10 cellular contexts compared by ENCODE assay signal in the genomic region with DNA sequence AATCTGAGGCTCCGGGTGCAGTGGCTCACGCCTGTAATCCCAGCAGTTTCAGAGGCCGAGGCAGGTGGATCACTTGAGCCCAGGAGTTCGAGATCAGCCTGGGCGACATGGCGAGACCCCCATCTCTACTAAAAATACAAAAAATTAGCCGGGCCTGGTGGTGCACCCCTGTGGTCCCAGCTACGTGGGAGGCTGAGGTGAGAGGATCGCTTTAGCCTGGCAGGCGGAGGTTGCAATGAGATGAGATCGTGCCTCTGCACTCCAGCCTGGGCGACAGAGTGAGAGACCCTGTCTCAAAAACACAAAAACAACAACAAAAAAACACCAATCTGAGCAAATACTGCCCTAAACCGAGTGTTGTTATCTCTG. TPM values are rescaled to one million over a fixed set of nuclear protein-coding genes. Genes with fewer than 3 reads are reported as not detected.
DNase-seq lines count a peak whose midpoint lies in the region; ATAC-seq, FAIRE-seq and TF ChIP-seq lines count a peak whose summit lies in the region.
"Not testable (repeated sequence)": the region's sequence is repeated elsewhere in the genome, so short reads cannot be mapped to it uniquely, and the experiment has no call there.
"Had no signal": no experiment of that assay in that cellular context is flagged by ENCODE, and none has a peak within 500 bp of the region (broad histone marks: within the 10 kb centered on the region; RNA-seq: fewer than 3 reads in every experiment).

No MANE protein-coding gene starts in this region.

- POLR2A ChIA-PET in A549 (lab: Yijun Ruan, JAX), result interaction anchor here (1.0 kb wide), 1 partner anchor 10 kb away, joined by 3 read pairs; no protein-coding TSS in a partner anchor

- H3K27ac ChIP-seq in A549 (peak overlapping the region; percentile 77 to 81), cingulate gyrus (ENCODE audit: low read depth, low read length) (peak overlapping the region; percentile 62), left ventricle myocardium inferior (replicated peaks) (peak overlapping the region; percentile 93), muscle layer of colon (ENCODE audit: low read depth, low read length) (peak overlapping the region; percentile 81), smooth muscle cell (ENCODE audit: low read depth) (peak overlapping the region; percentile 42)

- not testable (repeated sequence) for TF ChIP-seq RAD21 in A549 (conservative IDR thresholded peaks at IDR 0.05 in 1 of 2, IDR thresholded peaks at IDR 0.05 in 1 of 2)

- peak overlapping the region; percentile 29 for H2AFZ ChIP-seq in smooth muscle cell (ENCODE audit: low read depth)

- H3K4me2 ChIP-seq in A549, result peak overlapping the region; percentile 92
- H3K4me2 ChIP-seq in smooth muscle cell, result peak overlapping the region; percentile 83

- H3K9me3 Mint-ChIP-seq in activated T-cell treated with anti-CD3 and anti-CD28 coated beads, Interleukin-2, amount 50 U/mL, for 4 hours, result not testable (repeated sequence)

- not testable (repeated sequence) for TF ChIP-seq CTCF in A549 (IDR thresholded peaks at IDR 0.05); NB4 (IDR thresholded peaks at IDR 0.05; ENCODE audit: low read depth, low read length); left ventricle myocardium inferior (IDR thresholded peaks at IDR 0.05; ENCODE audit: borderline replicate concordance); smooth muscle cell (IDR thresholded peaks at IDR 0.05; ENCODE audit: borderline replicate concordance, insufficient read depth, poor library complexity, severe bottlenecking)

- H3K4me1 Mint-ChIP-seq in activated T-cell treated with anti-CD3 and anti-CD28 coated beads, Interleukin-2, amount 50 U/mL, for 4 hours (ENCODE audit: low read depth), result peaks cover 37% of the 10 kb centered on the region

- intact Hi-C loops in left ventricle myocardium inferior (cut with micrococcal nuclease), result not testable (repeated sequence)

- not testable (repeated sequence) for DNase-seq in A549 (ENCODE audit: low read depth in 1 of 2, low spot score in 1 of 2); NB4 (ENCODE audit: low read depth); activated T-cell treated with anti-CD3 and anti-CD28 coated beads, Interleukin-2, amount 50 U/mL, for 4 hours; left ventricle myocardium inferior; smooth muscle cell (lab: John Stamatoyannopoulos, UW; ENCODE audit: unreplicated experiment)

- H3K9me3 ChIP-seq in A549; left ventricle myocardium inferior (replicated peaks); muscle layer of colon (ENCODE audit: low read length); smooth muscle cell (replicated peaks; ENCODE audit: low read depth): not testable (repeated sequence)

- H3K27me3 Mint-ChIP-seq in activated T-cell treated with anti-CD3 and anti-CD28 coated beads, Interleukin-2, amount 50 U/mL, for 4 hours (ENCODE audit: low read depth), result not testable (repeated sequence)

- not testable (repeated sequence) for H3K36me3 ChIP-seq in left ventricle myocardium inferior; muscle layer of colon (ENCODE audit: insufficient read depth, low read length); smooth muscle cell (ENCODE audit: low read depth)

- H4K20me1 ChIP-seq in smooth muscle cell (ENCODE audit: low read depth), result not testable (repeated sequence)

- 69% methylated on average over 11 of the region's 13 CpGs for WGBS in A549 (ENCODE audit: missing lambda C conversion rate)
- WGBS in smooth muscle cell (ENCODE audit: low lambda C conversion rate), result 74% methylated on average over 13 of the region's 13 CpGs

- ATAC-seq in A549, result not testable (repeated sequence)
- peak; percentile 4 for ATAC-seq in GM21390 (IDR thresholded peaks at IDR 0.05; ENCODE audit: unreplicated experiment)
- peak in 1 of 2 donors; percentile 7 for ATAC-seq in activated T-cell treated with anti-CD3 and anti-CD28 coated beads, Interleukin-2, amount 50 U/mL, for 4 hours

- H3K27me3 ChIP-seq in left ventricle myocardium inferior (ENCODE audit: low read depth); muscle layer of colon (ENCODE audit: control insufficient read depth in 1 of 2, insufficient read depth in 2 of 2, low read length in 2 of 2); smooth muscle cell (ENCODE audit: low read depth): not testable (repeated sequence)

- not testable (repeated sequence) for H3K4me1 ChIP-seq in A549
- peaks cover 25% of the 10 kb centered on the region for H3K4me1 ChIP-seq in left ventricle myocardium inferior
- peaks cover 13% of the 10 kb centered on the region for H3K4me1 ChIP-seq in muscle layer of colon (ENCODE audit: insufficient read depth, low read length)
- peaks cover 14% of the 10 kb centered on the region for H3K4me1 ChIP-seq in smooth muscle cell (ENCODE audit: low read depth)

- CTCF ChIA-PET in A549 (lab: Yijun Ruan, JAX), result interaction anchor here (4.7 to 10.5 kb wide), 5 partner anchors 10 to 51 kb away, joined by 21 to 92 read pairs (median 36); no protein-coding TSS in a partner anchor

- TF ChIP-seq EP300 in A549 (IDR thresholded peaks at IDR 0.05), result not testable (repeated sequence)

- TF ChIP-seq POLR2A in A549 (IDR thresholded peaks at IDR 0.05; ENCODE audit: low read length); NB4 (IDR thresholded peaks at IDR 0.05; ENCODE audit: extremely low read depth, insufficient read length): not testable (repeated sequence)

- not testable (repeated sequence) for H3K36me3 Mint-ChIP-seq in activated T-cell treated with anti-CD3 and anti-CD28 coated beads, Interleukin-2, amount 50 U/mL, for 4 hours (ENCODE audit: insufficient read depth)

- H3K4me3 Mint-ChIP-seq in activated T-cell treated with anti-CD3 and anti-CD28 coated beads, Interleukin-2, amount 50 U/mL, for 4 hours, result peak overlapping the region; percentile 91

- H3K9ac ChIP-seq in muscle layer of colon (ENCODE audit: low read length) (peak overlapping the region; percentile 83), smooth muscle cell (ENCODE audit: low read depth) (peak overlapping the region; percentile 40)

- H3F3A ChIP-seq in smooth muscle cell (ENCODE audit: low read depth), result not testable (repeated sequence)

- peak overlapping the region; percentile 60 for H3K4me3 ChIP-seq in A549
- peak overlapping the region; percentile 76 for H3K4me3 ChIP-seq in NB4 (ENCODE audit: low read depth, low read length)
- H3K4me3 ChIP-seq in left ventricle myocardium inferior, result peak overlapping the region; percentile 78
- peak overlapping the region; percentile 74 to 80 for H3K4me3 ChIP-seq in muscle layer of colon (ENCODE audit: low read depth in 1 of 2, low read length in 2 of 2)
- peak overlapping the region; percentile 60 for H3K4me3 ChIP-seq in smooth muscle cell

- not testable (repeated sequence) for H3K79me2 ChIP-seq in smooth muscle cell (ENCODE audit: low read depth)

- FAIRE-seq in A549 (lab: Jason Lieb, UNC), result not testable (repeated sequence)

RNA-seq across cellular contexts. Expression of gene ISG15, which starts 0.6 kb away (rescaled TPM):
- polyA plus RNA-seq in A549 (2011; rRNA removed) (4.3 and 4.6 TPM in 2 replicates), A549 (2017; fragmentation: RNase III; extraction: RNeasy Plus Mini Kit Qiagen cat#74134 plus additional on column Dnase treatment) (11.2 to 17.6 TPM (median 11.2 TPM) in 3 replicates), smooth muscle cell (147 and 148 TPM in 2 replicates)
- polyA plus RNA-seq in A549 (2012; cell fraction: cytosol; rRNA removed), result 15.8 and 18.5 TPM in 2 replicates
- 21.1 and 23.1 TPM in 2 replicates for polyA plus RNA-seq in A549 (2012; cell fraction: nucleus; rRNA removed)
- polyA minus RNA-seq in A549 (2011; rRNA and poly(A)+ RNA removed), result 0.78 and 0.95 TPM in 2 replicates
- 10 to 100 TPM; 22.3 to 23.7 (median 22.9) TPM for total RNA-seq in activated T-cell treated with anti-CD3 and anti-CD28 coated beads, Interleukin-2, amount 50 U/mL, for 4 hours
- total RNA-seq in left ventricle myocardium inferior (14.5 TPM), smooth muscle cell (49.1 and 109 TPM in 2 replicates)

RNA-seq across cellular contexts. Expression of gene AGRN, which starts 7.2 kb away (rescaled TPM):
- polyA plus RNA-seq in A549 (2011; rRNA removed), result 23.9 and 34.9 TPM in 2 replicates
- 54.0 and 72.0 TPM in 2 replicates for polyA plus RNA-seq in A549 (2012; cell fraction: cytosol; rRNA removed)
- 477 and 531 TPM in 2 replicates for polyA plus RNA-seq in A549 (2012; cell fraction: nucleus; rRNA removed)
- polyA plus RNA-seq in A549 (2017; fragmentation: RNase III; extraction: RNeasy Plus Mini Kit Qiagen cat#74134 plus additional on column Dnase treatment), result 88.0 to 95.3 TPM (median 90.9 TPM) in 3 replicates
- 27.8 and 31.7 TPM in 2 replicates for polyA minus RNA-seq in A549 (2011; rRNA and poly(A)+ RNA removed)
- 10 to 100 TPM; 12.0 to 18.0 (median 15.2) TPM for total RNA-seq in activated T-cell treated with anti-CD3 and anti-CD28 coated beads, Interleukin-2, amount 50 U/mL, for 4 hours
- total RNA-seq in left ventricle myocardium inferior, result 13.0 TPM
- total RNA-seq in smooth muscle cell, result 24.7 and 28.9 TPM in 2 replicates
- polyA plus RNA-seq in smooth muscle cell, result 17.5 and 31.0 TPM in 2 replicates

RNA-seq across cellular contexts. Expression of gene HES4, which starts 12.8 kb away (rescaled TPM):
- 4.2 and 5.9 TPM in 2 replicates for polyA plus RNA-seq in A549 (2011; rRNA removed)
- polyA plus RNA-seq in A549 (2012; cell fraction: cytosol; rRNA removed), result 32.9 and 46.9 TPM in 2 replicates
- polyA plus RNA-seq in A549 (2012; cell fraction: nucleus; rRNA removed), result 111 and 145 TPM in 2 replicates
- polyA plus RNA-seq in A549 (2017; fragmentation: RNase III; extraction: RNeasy Plus Mini Kit Qiagen cat#74134 plus additional on column Dnase treatment), result 8.4 to 9.6 TPM (median 8.8 TPM) in 3 replicates
- 0.99 and 3.5 TPM in 2 replicates for polyA minus RNA-seq in A549 (2011; rRNA and poly(A)+ RNA removed)
- total RNA-seq in activated T-cell treated with anti-CD3 and anti-CD28 coated beads, Interleukin-2, amount 50 U/mL, for 4 hours, result 1 to 10 TPM; 1.3 to 3.0 (median 2.7) TPM
- total RNA-seq in left ventricle myocardium inferior, result 34.0 TPM
- total RNA-seq in smooth muscle cell, result 33.8 and 57.0 TPM in 2 replicates
- polyA plus RNA-seq in smooth muscle cell, result 72.0 and 82.1 TPM in 2 replicates

RNA-seq across cellular contexts. Expression of gene PERM1, which starts 30.8 kb away (rescaled TPM):
- not detected in 2 replicates for polyA plus RNA-seq in A549 (2011; rRNA removed)
- polyA plus RNA-seq in A549 (2012; cell fraction: cytosol; rRNA removed), result 0.03 and 0.05 TPM in 2 replicates
- polyA plus RNA-seq in A549 (2012; cell fraction: nucleus; rRNA removed), result 0.09 and 0.17 TPM in 2 replicates
- 0.12 to 0.33 TPM (median 0.30 TPM) in 3 replicates for polyA plus RNA-seq in A549 (2017; fragmentation: RNase III; extraction: RNeasy Plus Mini Kit Qiagen cat#74134 plus additional on column Dnase treatment)
- polyA minus RNA-seq in A549 (2011; rRNA and poly(A)+ RNA removed), result 0.12 TPM in 1 of 2 replicates, not detected in the other
- not detected for total RNA-seq in activated T-cell treated with anti-CD3 and anti-CD28 coated beads, Interleukin-2, amount 50 U/mL, for 4 hours
- 160 TPM for total RNA-seq in left ventricle myocardium inferior
- 0.22 TPM in 1 of 2 replicates, not detected in the other for total RNA-seq in smooth muscle cell
- 2.6 and 3.1 TPM in 2 replicates for polyA plus RNA-seq in smooth muscle cell
- total RNA-seq: A172, mesenteric fat pad had no signal

RNA-seq across cellular contexts. Expression of gene PLEKHN1, which starts 46.4 kb away (rescaled TPM):
- polyA plus RNA-seq in A549 (2011; rRNA removed) (0.61 and 0.75 TPM in 2 replicates), A549 (2017; fragmentation: RNase III; extraction: RNeasy Plus Mini Kit Qiagen cat#74134 plus additional on column Dnase treatment) (3.2 to 3.6 TPM (median 3.4 TPM) in 3 replicates), smooth muscle cell (5.2 and 9.6 TPM in 2 replicates)
- 1.6 and 2.3 TPM in 2 replicates for polyA plus RNA-seq in A549 (2012; cell fraction: cytosol; rRNA removed)
- 9.4 and 13.1 TPM in 2 replicates for polyA plus RNA-seq in A549 (2012; cell fraction: nucleus; rRNA removed)
- 0.33 and 0.73 TPM in 2 replicates for polyA minus RNA-seq in A549 (2011; rRNA and poly(A)+ RNA removed)
- total RNA-seq in activated T-cell treated with anti-CD3 and anti-CD28 coated beads, Interleukin-2, amount 50 U/mL, for 4 hours, result 1 to 10 TPM; 1.6 to 2.4 (median 1.9) TPM
- total RNA-seq in left ventricle myocardium inferior (not detected), smooth muscle cell (1.9 and 2.6 TPM in 2 replicates)

Comparison
In these comparisons a context has a peak if more than half of its experiments do, and no peak if none do; other contexts are left out.
1. H3K27ac ChIP-seq: peak in every context shown above with its lines; median percentile 93 in left ventricle myocardium inferior; 81 in muscle layer of colon; 79 in A549; 62 in cingulate gyrus; 42 in smooth muscle cell.